20 cellular contexts compared by ENCODE assay signal in the genomic region with DNA sequence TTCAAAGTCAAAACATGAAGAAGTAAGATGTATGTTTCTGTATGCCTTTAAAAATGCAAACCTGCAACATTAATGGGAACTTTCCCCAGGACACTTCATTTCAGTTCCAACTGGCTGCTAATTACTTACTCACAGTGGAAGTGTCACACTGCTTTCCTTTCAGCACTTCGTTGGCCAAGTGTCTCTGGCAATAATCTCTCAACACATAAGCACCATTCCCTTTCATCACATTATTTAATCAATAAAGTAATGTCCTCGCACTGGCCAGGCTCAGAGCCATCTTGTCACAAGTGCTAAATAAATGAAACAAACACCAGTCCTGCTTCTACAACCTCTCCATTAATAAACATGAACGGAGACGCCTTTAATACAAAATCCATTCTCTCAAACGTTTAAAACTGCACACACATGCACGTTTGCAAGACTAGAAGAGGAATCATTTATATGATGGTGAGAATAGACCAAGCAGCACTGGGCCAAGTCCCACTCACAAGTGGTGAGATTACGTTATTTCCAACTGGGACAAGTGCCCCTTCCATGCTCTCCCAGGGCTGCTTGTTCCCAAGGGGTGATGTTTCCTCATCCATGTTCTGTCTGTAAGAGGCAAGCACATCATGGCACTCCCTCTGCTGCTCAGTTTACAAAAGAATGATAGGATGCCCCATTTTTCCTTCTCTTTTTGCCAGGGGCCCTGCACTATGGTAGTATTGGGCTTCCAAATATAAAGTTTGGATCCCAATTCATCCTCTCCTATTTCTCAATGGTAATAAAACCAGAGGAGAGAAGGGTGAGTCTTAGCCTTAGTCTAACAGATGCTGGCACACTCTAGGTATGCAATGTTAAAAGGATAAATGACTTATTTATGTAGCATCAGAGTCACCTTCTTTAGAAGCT. TPM values are rescaled to one million over a fixed set of nuclear protein-coding genes. Genes with fewer than 3 reads are reported as not detected.
DNase-seq lines count a peak whose midpoint lies in the region; ATAC-seq and TF ChIP-seq lines count a peak whose summit lies in the region.
"Had no signal": no experiment of that assay in that cellular context is flagged by ENCODE, and none has a peak within 500 bp of the region (broad histone marks: within the 10 kb centered on the region; RNA-seq: fewer than 3 reads in every experiment).

No MANE protein-coding gene starts in this region.

- DNase-seq in Right ventricle myocardium inferior (ENCODE audit: missing footprints): no peak
- no peak for DNase-seq in right atrium auricular region (ENCODE audit: low spot score)
- peak; percentile 16 for DNase-seq in left ventricle myocardium inferior
- DNase-seq in germinal center (ENCODE audit: low spot score): no peak
- DNase-seq in activated CD8-positive, alpha-beta memory T cell treated with anti-CD3 and anti-CD28 coated beads, Interleukin-2, amount 50 U/mL, for 48 hours: no peak
- DNase-seq: C1 segment of cervical spinal cord; CD8-positive, alpha-beta memory T cell; H7; Kasumi-1; MG63; NCI-H1048; NCI-H1436 treated with DMSO at 0.1 percent for 48 hours; NCI-H2081; NCI-H524 treated with DMSO at 0.1 percent for 48 hours; Peyer's patch; SHP77; T-cell had no signal

- TF ChIP-seq CTCF in right atrium auricular region (IDR thresholded peaks at IDR 0.05) (no peak), left ventricle myocardium inferior (IDR thresholded peaks at IDR 0.05; ENCODE audit: borderline replicate concordance) (peak; percentile 37)

- no peak for TF ChIP-seq RAD21 in Ishikawa (IDR thresholded peaks at IDR 0.05; ENCODE audit: low read depth)

- no peak for TF ChIP-seq EP300 in Ishikawa (IDR thresholded peaks at IDR 0.05; ENCODE audit: borderline replicate concordance)

- no peak overlapping the region for H3K4me3 ChIP-seq in right atrium auricular region
- no peak overlapping the region for H3K4me3 ChIP-seq in left ventricle myocardium inferior
- H3K4me3 ChIP-seq: MG63, Peyer's patch, SK-N-MC had no signal

- peak; percentile 96 for ATAC-seq in Right ventricle myocardium inferior
- no peak for ATAC-seq in GM19351 (IDR thresholded peaks at IDR 0.05; ENCODE audit: unreplicated experiment)
- ATAC-seq: T-cell had no signal

- H3K4me1 ChIP-seq in right atrium auricular region (peaks cover 0 to 5% of the 10 kb centered on the region in 2 donors), left ventricle myocardium inferior (peaks cover 15% of the 10 kb centered on the region)
- H3K4me1 ChIP-seq: Peyer's patch had no signal

- no peaks in the 10 kb centered on the region for H3K9me3 ChIP-seq in right atrium auricular region
- peaks cover 7% of the 10 kb centered on the region for H3K9me3 ChIP-seq in left ventricle myocardium inferior (replicated peaks)
- H3K9me3 ChIP-seq: MG63, Peyer's patch had no signal

- intact Hi-C loops in Right ventricle myocardium inferior (cut with DNase I): loop anchor here (1.0 to 10.0 kb wide), 2 partner anchors 224 to 310 kb away; no protein-coding TSS in a partner anchor
- intact Hi-C loops in left ventricle myocardium inferior (cut with micrococcal nuclease): no loop called here

- H3K27me3 ChIP-seq in right atrium auricular region: peaks cover 0 to 3% of the 10 kb centered on the region in 2 donors
- peaks cover 36% of the 10 kb centered on the region for H3K27me3 ChIP-seq in left ventricle myocardium inferior (ENCODE audit: low read depth)
- H3K27me3 ChIP-seq: MG63, Peyer's patch had no signal

- no peaks in the 10 kb centered on the region for H3K36me3 ChIP-seq in right atrium auricular region
- no peaks in the 10 kb centered on the region for H3K36me3 ChIP-seq in left ventricle myocardium inferior
- H3K36me3 ChIP-seq: MG63, Peyer's patch had no signal

- no peak overlapping the region for H3K27ac ChIP-seq in right atrium auricular region
- peak overlapping the region; percentile 67 for H3K27ac ChIP-seq in left ventricle myocardium inferior (replicated peaks)
- H3K27ac ChIP-seq: Peyer's patch, SK-N-MC had no signal

TF ChIP-seq in Ishikawa, 13 proteins besides CTCF, POLR2A, EP300 and RAD21:
- TF ChIP-seq, protein P1, sequence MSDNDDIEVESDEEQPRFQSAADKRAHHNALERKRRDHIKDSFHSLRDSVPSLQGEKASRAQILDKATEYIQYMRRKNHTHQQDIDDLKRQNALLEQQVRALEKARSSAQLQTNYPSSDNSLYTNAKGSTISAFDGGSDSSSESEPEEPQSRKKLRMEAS (IDR thresholded peaks at IDR 0.05): no peak
- TF ChIP-seq, protein P2, sequence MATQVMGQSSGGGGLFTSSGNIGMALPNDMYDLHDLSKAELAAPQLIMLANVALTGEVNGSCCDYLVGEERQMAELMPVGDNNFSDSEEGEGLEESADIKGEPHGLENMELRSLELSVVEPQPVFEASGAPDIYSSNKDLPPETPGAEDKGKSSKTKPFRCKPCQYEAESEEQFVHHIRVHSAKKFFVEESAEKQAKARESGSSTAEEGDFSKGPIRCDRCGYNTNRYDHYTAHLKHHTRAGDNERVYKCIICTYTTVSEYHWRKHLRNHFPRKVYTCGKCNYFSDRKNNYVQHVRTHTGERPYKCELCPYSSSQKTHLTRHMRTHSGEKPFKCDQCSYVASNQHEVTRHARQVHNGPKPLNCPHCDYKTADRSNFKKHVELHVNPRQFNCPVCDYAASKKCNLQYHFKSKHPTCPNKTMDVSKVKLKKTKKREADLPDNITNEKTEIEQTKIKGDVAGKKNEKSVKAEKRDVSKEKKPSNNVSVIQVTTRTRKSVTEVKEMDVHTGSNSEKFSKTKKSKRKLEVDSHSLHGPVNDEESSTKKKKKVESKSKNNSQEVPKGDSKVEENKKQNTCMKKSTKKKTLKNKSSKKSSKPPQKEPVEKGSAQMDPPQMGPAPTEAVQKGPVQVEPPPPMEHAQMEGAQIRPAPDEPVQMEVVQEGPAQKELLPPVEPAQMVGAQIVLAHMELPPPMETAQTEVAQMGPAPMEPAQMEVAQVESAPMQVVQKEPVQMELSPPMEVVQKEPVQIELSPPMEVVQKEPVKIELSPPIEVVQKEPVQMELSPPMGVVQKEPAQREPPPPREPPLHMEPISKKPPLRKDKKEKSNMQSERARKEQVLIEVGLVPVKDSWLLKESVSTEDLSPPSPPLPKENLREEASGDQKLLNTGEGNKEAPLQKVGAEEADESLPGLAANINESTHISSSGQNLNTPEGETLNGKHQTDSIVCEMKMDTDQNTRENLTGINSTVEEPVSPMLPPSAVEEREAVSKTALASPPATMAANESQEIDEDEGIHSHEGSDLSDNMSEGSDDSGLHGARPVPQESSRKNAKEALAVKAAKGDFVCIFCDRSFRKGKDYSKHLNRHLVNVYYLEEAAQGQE (IDR thresholded peaks at IDR 0.05; ENCODE audit: low read depth): peak; percentile 53; the same call in 1 of the 2 replicates
TF ChIP-seq in Ishikawa: peak in this region for 1.

RNA-seq across cellular contexts. Expression of a gene that starts 56.8 kb away (rescaled TPM):
- total RNA-seq in Right ventricle myocardium inferior (4.6 TPM), right atrium auricular region (1 to 10 TPM; 7.0 to 7.7 TPM), left ventricle myocardium inferior (4.3 TPM)
